1 cellular context compared by ENCODE assay signal in genomic region chr10:11478807-11479206, GRCh38.
TF ChIP-seq lines count a peak whose summit lies in the region.

No MANE protein-coding gene starts in this region.

TF ChIP-seq in WTC11, 78 proteins besides CTCF, POLR2A, EP300 and RAD21 (continued from another document):
- TF ChIP-seq ZNF512 (CRISPR knock-in tag; IDR thresholded peaks at IDR 0.05; ENCODE audit: borderline replicate concordance) (no peak), TEAD1 (CRISPR knock-in tag; IDR thresholded peaks at IDR 0.05) (no peak), ZNF416 (CRISPR knock-in tag; IDR thresholded peaks at IDR 0.05) (no peak), ARID4B (CRISPR knock-in tag; IDR thresholded peaks at IDR 0.05; ENCODE audit: borderline replicate concordance) (no peak), SP1 (CRISPR knock-in tag; conservative IDR thresholded peaks at IDR 0.05) (no peak), IRF2 (CRISPR knock-in tag; IDR thresholded peaks at IDR 0.05; ENCODE audit: borderline replicate concordance, low read depth) (no peak), ZBTB43 (CRISPR knock-in tag; IDR thresholded peaks at IDR 0.05) (no peak), ZMAT4 (CRISPR knock-in tag; IDR thresholded peaks at IDR 0.05) (no peak), E2F5 (CRISPR knock-in tag; IDR thresholded peaks at IDR 0.05) (no peak)
